In the genomic region with DNA sequence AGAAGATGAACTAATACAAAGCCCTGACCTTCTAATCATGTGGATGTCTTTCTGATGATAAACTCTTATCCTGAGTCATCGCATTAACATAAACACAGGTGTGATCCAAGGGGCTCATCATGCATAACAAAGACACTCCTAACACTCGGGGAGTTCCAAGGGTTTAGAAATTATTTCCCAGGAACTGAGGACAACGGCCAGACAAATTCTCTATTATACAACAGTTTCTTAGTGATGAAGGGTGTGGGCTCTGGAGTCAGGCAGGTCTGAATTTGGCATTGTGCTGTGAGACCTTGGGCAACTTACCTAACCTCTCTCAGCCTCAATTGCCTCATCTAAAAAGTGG, we compare ENCODE assay signal across 1 cellular context.
TF ChIP-seq lines count a peak whose summit lies in the region.

No MANE protein-coding gene starts in this region.

TF ChIP-seq in H1, 55 proteins besides CTCF, POLR2A, EP300 and RAD21:
- TF ChIP-seq CEBPB (IDR thresholded peaks at IDR 0.05; ENCODE audit: low read depth, low read length) (no peak), JUND (IDR thresholded peaks at IDR 0.05; ENCODE audit: low read length) (0 out of 2 replicates have a peak, but pooled peaks have one; percentile 34)
